In genomic region chr19:12837225-12837624, GRCh38 we compare ENCODE assay signal across 1 cellular context.
TF ChIP-seq lines count a peak whose summit lies in the region.

No MANE protein-coding gene starts in this region.

TF ChIP-seq in HepG2, 621 proteins besides CTCF, POLR2A, EP300 and RAD21:
- TF ChIP-seq ZNF24 (IDR thresholded peaks at IDR 0.05), result 0 out of 2 replicates have a peak, but pooled peaks have one; percentile 25
- no peak for TF ChIP-seq CHCHD3 (CRISPR knock-in tag; IDR thresholded peaks at IDR 0.05)
